In genomic region chr5:171867786-171868185, GRCh38 we compare ENCODE assay signal across 26 cellular contexts.
DNase-seq lines count a peak whose midpoint lies in the region; ATAC-seq and TF ChIP-seq lines count a peak whose summit lies in the region.
"Had no signal": no experiment of that assay in that cellular context is flagged by ENCODE, and none has a peak within 500 bp of the region (broad histone marks: within the 10 kb centered on the region; RNA-seq: fewer than 3 reads in every experiment).

No MANE protein-coding gene starts in this region.

- H3K4me3 ChIP-seq in astrocyte of the spinal cord (ENCODE audit: low read depth, low read length) (no peak overlapping the region), skeletal muscle satellite cell (ENCODE audit: low read length) (peak overlapping the region; percentile 9)
- H3K4me3 ChIP-seq: heart right ventricle, skin epidermis, tibial nerve had no signal

- H3K9ac ChIP-seq in skeletal muscle satellite cell (ENCODE audit: low read depth, low read length), result no peak overlapping the region
- H3K9ac ChIP-seq: SK-N-SH had no signal

- peaks cover 42% of the 10 kb centered on the region for H3K4me1 ChIP-seq in skeletal muscle satellite cell (ENCODE audit: control insufficient read depth, insufficient read depth, low read length)

- peaks cover 19% of the 10 kb centered on the region for H3K36me3 ChIP-seq in skeletal muscle satellite cell (ENCODE audit: insufficient read depth, low read length)
- H3K36me3 ChIP-seq: neutrophil had no signal

- ATAC-seq in left lobe of liver (no peak), HG03095 (IDR thresholded peaks at IDR 0.05; ENCODE audit: unreplicated experiment) (no peak)
- ATAC-seq: heart right ventricle had no signal

- no peaks in the 10 kb centered on the region for H3K27me3 ChIP-seq in skeletal muscle satellite cell (ENCODE audit: control insufficient read depth, insufficient read depth, low read length)
- H3K27me3 ChIP-seq: heart right ventricle, neutrophil, tibial nerve had no signal

- H3K9me3 ChIP-seq in skeletal muscle satellite cell (replicated peaks; ENCODE audit: low read length), result no peaks in the 10 kb centered on the region
- H3K9me3 ChIP-seq: heart right ventricle, neutrophil, SK-N-SH, tibial nerve had no signal

- in situ Hi-C loops in astrocyte of the spinal cord (cut with HindIII; ENCODE audit: low sequenced_read_pairs), result no loop called here

- no peak for TF ChIP-seq CTCF in astrocyte of the spinal cord (IDR thresholded peaks at IDR 0.05; ENCODE audit: low read depth, low read length)

- DNase-seq in ELR (ENCODE audit: low read depth), result peak; percentile 26
- peak; percentile 71 for DNase-seq in astrocyte of the spinal cord (ENCODE audit: low read depth, low spot score)
- DNase-seq in fibroblast of peridontal ligament (ENCODE audit: extremely low read depth), result peak; percentile 50
- no peak for DNase-seq in left lobe of liver (ENCODE audit: low spot score)
- DNase-seq in SW480 (ENCODE audit: low spot score), result no peak
- DNase-seq: activated CD4-positive, alpha-beta T cell treated with anti-CD3 and anti-CD28 coated beads for 4 hours; activated CD8-positive, alpha-beta memory T cell treated with anti-CD3 and anti-CD28 coated beads for 24 hours; activated gamma-delta T cell; activated naive CD8-positive, alpha-beta T cell treated with anti-CD3 and anti-CD28 coated beads, Interleukin-2, amount 10 ng/mL, durations not matched to agents 7 days and 5 days; activated T-cell treated with anti-CD3 and anti-CD28 coated beads, Interleukin-2, amount 50 U/mL, for 1 hour; C1 segment of cervical spinal cord; COR-L47; effector CD4-positive, alpha-beta T cell; foreskin melanocyte; HCEC 1CT; heart right ventricle; left cardiac atrium; NCI-H1694; OCI-M1; SK-N-SH; T-helper 2 cell had no signal

- peak overlapping the region; percentile 59 for H3K4me2 ChIP-seq in skeletal muscle satellite cell (ENCODE audit: low read length)
- H3K4me2 ChIP-seq: SK-N-SH had no signal

Comparison
In these comparisons a context has a peak if more than half of its experiments do, and no peak if none do; other contexts are left out.
1. DNase-seq: peak in ELR (single experiment), astrocyte of the spinal cord (single experiment) and fibroblast of peridontal ligament (single experiment); none in left lobe of liver (single experiment) and SW480 (single experiment).